Comparison of ENCODE assay signal across 6 cellular contexts in genomic region chr20:63968136-63968927, GRCh38. TPM values are rescaled to one million over a fixed set of nuclear protein-coding genes. Genes with fewer than 3 reads are reported as not detected.
DNase-seq lines count a peak whose midpoint lies in the region; ATAC-seq and TF ChIP-seq lines count a peak whose summit lies in the region.

No MANE protein-coding gene starts in this region.

- H3K18ac ChIP-seq in neuronal stem cell (ENCODE audit: low read length): no peak overlapping the region

- H3K27me3 ChIP-seq in HCT116 (ENCODE audit: insufficient read depth, low read length) (no peaks in the 10 kb centered on the region), breast epithelium (no peaks in the 10 kb centered on the region), neuronal stem cell (ENCODE audit: control insufficient read depth in 3 of 3, insufficient read depth in 3 of 3, low read depth in 1 of 3, low read length in 3 of 3) (peaks cover 0 to 9% (median 0%) of the 10 kb centered on the region in 3 experiments)

- peak overlapping the region; percentile 92 for H3K23ac ChIP-seq in neuronal stem cell (ENCODE audit: low read depth, low read length, poor library complexity)

- H2BK5ac ChIP-seq in neuronal stem cell (ENCODE audit: low read length): peak overlapping the region; percentile 61

- TF ChIP-seq POLR2A in HCT116 (IDR thresholded peaks at IDR 0.05; ENCODE audit: borderline replicate concordance, extremely low read depth, insufficient read depth, insufficient read length) (no peak), breast epithelium (IDR thresholded peaks at IDR 0.05) (no peak)

- no peak overlapping the region for H2BK15ac ChIP-seq in neuronal stem cell (ENCODE audit: low read length)

- no peak overlapping the region for H3K14ac ChIP-seq in neuronal stem cell (ENCODE audit: low read length)

- ATAC-seq in HCT116 (no peak), HG03139 (IDR thresholded peaks at IDR 0.05; ENCODE audit: unreplicated experiment) (no peak), GM18873 (IDR thresholded peaks at IDR 0.05; ENCODE audit: low FRiP score, unreplicated experiment) (no peak)

- H3K4me2 ChIP-seq in HCT116 (ENCODE audit: low read length) (peak overlapping the region; percentile 76), neuronal stem cell (ENCODE audit: insufficient read depth, low read length, poor library complexity, severe bottlenecking) (peak overlapping the region; percentile 66)

- peak overlapping the region; percentile 54 to 62 for H3K4me3 ChIP-seq in HCT116 (replicated peaks in 1 of 2; ENCODE audit: low read depth in 1 of 2, low read length in 2 of 2)
- H3K4me3 ChIP-seq in breast epithelium: peak overlapping the region in 2 of 3 donors; percentile 69 to 92
- H3K4me3 ChIP-seq in neuronal stem cell (ENCODE audit: low read length in 2 of 2): peak overlapping the region in 1 of 2 donors; percentile 71

- BruUV-seq in HCT116 (replicated peaks; lab: Mats Ljungman, UMichigan): no TSS peak

- peaks cover 18 to 25% of the 10 kb centered on the region in 2 experiments for H3K4me1 ChIP-seq in HCT116 (ENCODE audit: control insufficient read depth in 1 of 2, insufficient read depth in 2 of 2, low read length in 2 of 2)
- peaks cover 0 to 10% of the 10 kb centered on the region in 2 donors for H3K4me1 ChIP-seq in breast epithelium
- H3K4me1 ChIP-seq in neuronal stem cell (ENCODE audit: control insufficient read depth in 2 of 2, insufficient read depth in 1 of 2, low read depth in 1 of 2, low read length in 2 of 2): peaks cover 9 to 13% of the 10 kb centered on the region in 2 donors

- H3K79me2 ChIP-seq in HCT116 (ENCODE audit: insufficient read depth, low read length): peaks cover 4% of the 10 kb centered on the region; the same call in 1 of the 2 replicates

- H3K79me1 ChIP-seq in neuronal stem cell (ENCODE audit: low read depth, low read length): peaks cover 4% of the 10 kb centered on the region

- DNase-seq in HCT116 (ENCODE audit: low read depth, low spot score) (no peak), breast epithelium (ENCODE audit: low spot score in 2 of 2) (no peak), neuronal stem cell (ENCODE audit: low spot score) (no peak), NCI-H2107 (lab: John Stamatoyannopoulos, UW) (no peak)

- RAD21 ChIA-PET in HCT116 (lab: Charles Lee; ENCODE audit: low non-redundant PET in 1 of 2, low total read pairs in 2 of 2, uncharacterized antibody in 2 of 2, unreplicated experiment in 2 of 2): no interaction called here

- H2BK120ac ChIP-seq in neuronal stem cell (ENCODE audit: low read depth, low read length): no peak overlapping the region

- H4K20me1 ChIP-seq in HCT116 (ENCODE audit: insufficient read depth): no peaks in the 10 kb centered on the region

- no peak overlapping the region for H4K91ac ChIP-seq in neuronal stem cell (ENCODE audit: low read depth, low read length, poor library complexity)

- H2AK5ac ChIP-seq in neuronal stem cell (ENCODE audit: low read depth, low read length): peak overlapping the region; percentile 68

- intact Hi-C loops in HCT116 (cut with micrococcal nuclease) (no loop called here), breast epithelium (cut with DNase I; ENCODE audit: low total_unique reads) (no loop called here)

- TF ChIP-seq RAD21 in HCT116 (IDR thresholded peaks at IDR 0.05; ENCODE audit: low read depth): no peak

- H3K27ac ChIP-seq in HCT116 (ENCODE audit: low read depth, low read length) (peak overlapping the region; percentile 71; the same call in 1 of the 2 replicates), breast epithelium (peak overlapping the region; percentile 72 to 79), neuronal stem cell (replicated peaks; ENCODE audit: low read length) (no peak overlapping the region)

- H3K36me3 ChIP-seq in HCT116 (ENCODE audit: control insufficient read depth in 1 of 2, insufficient read depth in 2 of 2, low read length in 2 of 2): 0 out of 4 replicates have a peak, but pooled peaks cover 0 to 5% of the 10 kb centered on the region in 2 experiments
- no peaks in the 10 kb centered on the region for H3K36me3 ChIP-seq in breast epithelium
- peaks cover 37 to 40% of the 10 kb centered on the region in 2 donors for H3K36me3 ChIP-seq in neuronal stem cell (replicated peaks in 1 of 2; ENCODE audit: control insufficient read depth in 2 of 2, insufficient read depth in 2 of 2, low read length in 2 of 2)

- no peaks in the 10 kb centered on the region for H3K9me2 ChIP-seq in HCT116 (ENCODE audit: insufficient read depth)

- WGBS in neuronal stem cell (ENCODE audit: extremely low coverage in 2 of 2, insufficient read length in 2 of 2, insufficient replicate concordance in 1 of 2), 2 donors: no CpG with 5 or more reads among the region's 14 CpGs

- H2AFZ ChIP-seq in HCT116 (ENCODE audit: low read depth, low read length, poor library complexity, severe bottlenecking): no peak overlapping the region
- no peak overlapping the region for H2AFZ ChIP-seq in neuronal stem cell (ENCODE audit: low read length)

- CTCF ChIA-PET in HCT116 (lab: Charles Lee): no interaction called here

- H3K9me3 ChIP-seq in HCT116 (ENCODE audit: control insufficient read depth in 1 of 2, insufficient read depth in 1 of 2, low read depth in 1 of 2, low read length in 2 of 2) (no peaks in the 10 kb centered on the region), breast epithelium (peaks cover 0 to 15% of the 10 kb centered on the region in 2 donors), neuronal stem cell (replicated peaks in 1 of 2; ENCODE audit: control insufficient read depth in 2 of 2, insufficient read depth in 1 of 2, low read depth in 1 of 2, low read length in 2 of 2) (peaks cover 0 to 31% of the 10 kb centered on the region in 2 donors)

- POLR2A ChIA-PET in HCT116 (lab: Charles Lee): interaction anchor here (1.2 kb wide), 1 partner anchor 10 kb away, joined by 5 read pairs; no protein-coding TSS in a partner anchor

- H3K9ac ChIP-seq in HCT116 (ENCODE audit: low read length): peak overlapping the region; percentile 63
- peak overlapping the region; percentile 63 for H3K9ac ChIP-seq in neuronal stem cell (ENCODE audit: low read depth, low read length, poor library complexity)

- H3K4ac ChIP-seq in neuronal stem cell (ENCODE audit: low read length): no peak overlapping the region

- H4K8ac ChIP-seq in neuronal stem cell (ENCODE audit: low read depth, low read length): no peak overlapping the region

- H2BK12ac ChIP-seq in neuronal stem cell (ENCODE audit: low read length): no peak overlapping the region

- TF ChIP-seq CTCF in HCT116 (IDR thresholded peaks at IDR 0.05 in 2 of 3, conservative IDR thresholded peaks at IDR 0.05 in 1 of 3; ENCODE audit: borderline replicate concordance in 1 of 3, insufficient read depth in 1 of 3, low read depth in 2 of 3, low read length in 2 of 3) (no peak), breast epithelium (IDR thresholded peaks at IDR 0.05) (no peak)

TF ChIP-seq in HCT116, 20 proteins besides CTCF, POLR2A, EP300 and RAD21:
- TF ChIP-seq FOSL1 (IDR thresholded peaks at IDR 0.05; ENCODE audit: low read depth) (no peak), REST (IDR thresholded peaks at IDR 0.05; ENCODE audit: low read depth) (no peak), ZNF274 (IDR thresholded peaks at IDR 0.05; ENCODE audit: low read depth, low read length) (no peak)
TF ChIP-seq in HCT116: peak in this region for 0.

RNA-seq across cellular contexts. Expression of gene ZNF512B, which starts 1.4 kb away (rescaled TPM):
- total RNA-seq in HCT116 (2021; ENCODE audit: unreplicated experiment) (10.3 TPM), breast epithelium (10 to 100 TPM in 1 of 3 donors, 1 to 10 TPM in 2; 5.8 to 12.7 (median 9.2) TPM)
- 5.6 and 6.2 TPM in 2 replicates for polyA plus RNA-seq in HCT116 (2012)
- 7.8 TPM for polyA plus RNA-seq in neuronal stem cell (2013, experiment 1 of 2)
- 7.3 TPM for polyA plus RNA-seq in neuronal stem cell (2013, experiment 2 of 2)

RNA-seq across cellular contexts. Expression of gene SAMD10, which starts 11.1 kb away (rescaled TPM):
- total RNA-seq in HCT116 (2021; ENCODE audit: unreplicated experiment) (4.2 TPM), breast epithelium (1 to 10 TPM in 2 of 3 donors, under 1 TPM in 1; 0.96 to 3.3 (median 2.8) TPM)
- 3.1 and 3.9 TPM in 2 replicates for polyA plus RNA-seq in HCT116 (2012)
- 6.5 TPM for polyA plus RNA-seq in neuronal stem cell (2013, experiment 1 of 2)
- 5.8 TPM for polyA plus RNA-seq in neuronal stem cell (2013, experiment 2 of 2)

RNA-seq across cellular contexts. Expression of gene UCKL1, which starts 12.1 kb away (rescaled TPM):
- 54.2 TPM for total RNA-seq in HCT116 (2021; ENCODE audit: unreplicated experiment)
- 67.3 and 79.7 TPM in 2 replicates for polyA plus RNA-seq in HCT116 (2012)
- 10 to 100 TPM; 24.2 to 44.9 (median 36.3) TPM for total RNA-seq in breast epithelium
- 17.0 TPM for polyA plus RNA-seq in neuronal stem cell (2013, experiment 1 of 2)
- 15.6 TPM for polyA plus RNA-seq in neuronal stem cell (2013, experiment 2 of 2)

RNA-seq across cellular contexts. Expression of gene PRPF6, which starts 12.6 kb away (rescaled TPM):
- 74.9 TPM for total RNA-seq in HCT116 (2021; ENCODE audit: unreplicated experiment)
- polyA plus RNA-seq in HCT116 (2012): 70.4 and 75.7 TPM in 2 replicates
- 10 to 100 TPM; 53.9 to 67.5 (median 59.6) TPM for total RNA-seq in breast epithelium
- polyA plus RNA-seq in neuronal stem cell (2013, experiment 1 of 2): 50.0 TPM
- polyA plus RNA-seq in neuronal stem cell (2013, experiment 2 of 2): 49.3 TPM
